Comparison of ENCODE assay signal across 39 cellular contexts in genomic region chrX:13317366-13317765, GRCh38. TPM values are rescaled to one million over a fixed set of nuclear protein-coding genes. Genes with fewer than 3 reads are reported as not detected.
"Had no signal": no experiment of that assay in that cellular context is flagged by ENCODE, and none has a peak within 500 bp of the region (broad histone marks: within the 10 kb centered on the region; RNA-seq: fewer than 3 reads in every experiment).

No MANE protein-coding gene starts in this region.

- H3K27me3 ChIP-seq: MG63 had no signal

- H3K9me3 ChIP-seq: MG63 had no signal

- H3K36me3 ChIP-seq: MG63 had no signal

- DNase-seq: Karpas-422, Kasumi-1, MG63, MM.1S, MV-4-11, NCI-H1048, NCI-H1092, NCI-H1092 treated with DMSO at 0.1 percent for 48 hours, NCI-H1105, NCI-H1105 treated with DMSO at 0.1 percent for 48 hours, NCI-H1417, NCI-H1417 treated with DMSO at 0.1 percent for 48 hours, NCI-H1436, NCI-H1436 treated with DMSO at 0.1 percent for 48 hours, NCI-H146, NCI-H1694, NCI-H1694 treated with DMSO at 0.1 percent for 48 hours, NCI-H187, NCI-H187 treated with DMSO at 0.1 percent for 48 hours, NCI-H1930, NCI-H2029, NCI-H2029 treated with DMSO at 0.1 percent for 48 hours, NCI-H2081, NCI-H2081 treated with DMSO at 0.1 percent for 48 hours, NCI-H2107, NCI-H2171, NCI-H2171 treated with DMSO at 0.1 percent for 48 hours, NCI-H2227 treated with DMSO at 0.1 percent for 48 hours, NCI-H226, NCI-H345, NCI-H446, NCI-H446 treated with DMSO at 0.1 percent for 48 hours, NCI-H510A, NCI-H510A treated with DMSO at 0.1 percent for 48 hours, NCI-H524 had no signal

- H3K4me3 ChIP-seq: MG63 had no signal

RNA-seq across cellular contexts. Expression of gene ATXN3L, which starts 2.5 kb away (rescaled TPM):
- total RNA-seq: LHCN-M2, M059J, MCF 10A, NCI-H460 had no signal
